ENCODE assay signal across 8 cellular contexts in genomic region chr4:8199594-8200301, GRCh38. TPM values are rescaled to one million over a fixed set of nuclear protein-coding genes. Genes with fewer than 3 reads are reported as not detected.
DNase-seq lines count a peak whose midpoint lies in the region; ATAC-seq and TF ChIP-seq lines count a peak whose summit lies in the region.

No MANE protein-coding gene starts in this region.

- POLR2A ChIA-PET in HCT116 (lab: Charles Lee) = interaction anchor here (1.5 kb wide), 1 partner anchor 15 kb away, joined by 3 read pairs; no protein-coding TSS in a partner anchor
- POLR2A ChIA-PET in activated CD4-positive, alpha-beta memory T cell treated with anti-CD3 and anti-CD28 coated beads, Interleukin-2, amount 10 ng/mL, durations not matched to agents 7 days and 5 days (lab: Charles Lee) = interaction anchor here (0.8 to 2.4 kb wide), 8 partner anchors 8 to 241 kb away, joined by 3 to 12 read pairs (median 4); partner anchors contain the start of genes ABLIM2, ACOX3 and TRMT44

- intact Hi-C loops in HCT116 (cut with micrococcal nuclease) (no loop called here), heart right ventricle (cut with DNase I) (loop anchor here in 1 of 10 donors (10.0 kb wide), 1 partner anchor 385 kb away; no protein-coding TSS in a partner anchor)

- H3K4me3 ChIP-seq in HCT116 (replicated peaks in 1 of 2; ENCODE audit: low read depth in 1 of 2, low read length in 2 of 2) (peak overlapping the region; percentile 52 to 64), heart right ventricle (peak overlapping the region; percentile 37 to 67 (median 52))

- H2AFZ ChIP-seq in HCT116 (ENCODE audit: low read depth, low read length, poor library complexity, severe bottlenecking) = no peak overlapping the region

- TF ChIP-seq CTCF in HCT116 (IDR thresholded peaks at IDR 0.05 in 2 of 3, conservative IDR thresholded peaks at IDR 0.05 in 1 of 3; ENCODE audit: borderline replicate concordance in 1 of 3, insufficient read depth in 1 of 3, low read depth in 2 of 3, low read length in 2 of 3) (no peak), heart right ventricle (IDR thresholded peaks at IDR 0.05) (no peak)

- peak overlapping the region; percentile 66 for H3K9ac ChIP-seq in HCT116 (ENCODE audit: low read length)

- peaks cover 37% of the 10 kb centered on the region for H3K4me1 Mint-ChIP-seq in activated CD4-positive, alpha-beta memory T cell treated with anti-CD3 and anti-CD28 coated beads, Interleukin-2, amount 10 ng/mL, durations not matched to agents 7 days and 5 days
- peaks cover 89% of the 10 kb centered on the region for H3K4me1 Mint-ChIP-seq in stimulated activated memory B cell treated with anti-CD40 and anti-IgM and Interleukin-4, amounts not matched to agents 10 μg/mL and 1 μg/mL and 100 μg/mL, for 72 hours

- peak overlapping the region; percentile 89 for H3K4me2 ChIP-seq in HCT116 (ENCODE audit: low read length)

- H3K4me3 Mint-ChIP-seq in activated CD4-positive, alpha-beta memory T cell treated with anti-CD3 and anti-CD28 coated beads, Interleukin-2, amount 10 ng/mL, durations not matched to agents 7 days and 5 days = peak overlapping the region; percentile 85
- H3K4me3 Mint-ChIP-seq in stimulated activated memory B cell treated with anti-CD40 and anti-IgM and Interleukin-4, amounts not matched to agents 10 μg/mL and 1 μg/mL and 100 μg/mL, for 72 hours = peak overlapping the region; percentile 98

- no peak for TF ChIP-seq POLR2A in HCT116 (IDR thresholded peaks at IDR 0.05; ENCODE audit: borderline replicate concordance, extremely low read depth, insufficient read depth, insufficient read length)

- H3K9me2 ChIP-seq in HCT116 (ENCODE audit: insufficient read depth) = no peaks in the 10 kb centered on the region

- H3K27me3 Mint-ChIP-seq in activated CD4-positive, alpha-beta memory T cell treated with anti-CD3 and anti-CD28 coated beads, Interleukin-2, amount 10 ng/mL, durations not matched to agents 7 days and 5 days = no peaks in the 10 kb centered on the region
- H3K27me3 Mint-ChIP-seq in stimulated activated memory B cell treated with anti-CD40 and anti-IgM and Interleukin-4, amounts not matched to agents 10 μg/mL and 1 μg/mL and 100 μg/mL, for 72 hours = no peaks in the 10 kb centered on the region

- no peaks in the 10 kb centered on the region for H3K36me3 ChIP-seq in HCT116 (ENCODE audit: control insufficient read depth in 1 of 2, insufficient read depth in 2 of 2, low read length in 2 of 2)
- peaks cover 0 to under 1% (median 0%) of the 10 kb centered on the region in 9 donors for H3K36me3 ChIP-seq in heart right ventricle

- H3K27ac ChIP-seq in HCT116 (ENCODE audit: low read depth, low read length) = peak overlapping the region; percentile 67; the same call in 1 of the 2 replicates
- peak overlapping the region; percentile 43 to 95 (median 82) for H3K27ac ChIP-seq in heart right ventricle

- no peak for TF ChIP-seq RAD21 in HCT116 (IDR thresholded peaks at IDR 0.05; ENCODE audit: low read depth)

- H3K4me1 ChIP-seq in HCT116 (ENCODE audit: control insufficient read depth in 1 of 2, insufficient read depth in 2 of 2, low read length in 2 of 2) (peaks cover 22 to 36% of the 10 kb centered on the region in 2 experiments), heart right ventricle (peaks cover 25 to 78% (median 69%) of the 10 kb centered on the region in 9 donors)

- WGBS in heart right ventricle, 2 donors = 57 to 65% methylated on average over 26 of the region's 26 CpGs

- CTCF ChIA-PET in HCT116 (lab: Charles Lee) = interaction anchor here (1.4 kb wide), 1 partner anchor 23 kb away, joined by 8 read pairs; no protein-coding TSS in a partner anchor
- CTCF ChIA-PET in activated CD4-positive, alpha-beta memory T cell treated with anti-CD3 and anti-CD28 coated beads, Interleukin-2, amount 10 ng/mL, durations not matched to agents 7 days and 5 days (lab: Charles Lee) = interaction anchor here (0.6 to 3.5 kb wide), 4 partner anchors 23 to 397 kb away, joined by 3 to 14 read pairs (median 4); no protein-coding TSS in a partner anchor

- ATAC-seq in HCT116 = no peak
- peak in 4 of 8 donors; percentile 7 to 20 (median 12) for ATAC-seq in heart right ventricle
- ATAC-seq in stimulated activated memory B cell treated with anti-CD40 and anti-IgM and Interleukin-4, amounts not matched to agents 10 μg/mL and 1 μg/mL and 100 μg/mL, for 72 hours = peak; percentile 28
- ATAC-seq in HG02970 (IDR thresholded peaks at IDR 0.05; ENCODE audit: low FRiP score, unreplicated experiment) = no peak
- ATAC-seq in HG03378 (IDR thresholded peaks at IDR 0.05; ENCODE audit: unreplicated experiment) = no peak

- H3K9me3 Mint-ChIP-seq in activated CD4-positive, alpha-beta memory T cell treated with anti-CD3 and anti-CD28 coated beads, Interleukin-2, amount 10 ng/mL, durations not matched to agents 7 days and 5 days = no peaks in the 10 kb centered on the region
- H3K9me3 Mint-ChIP-seq in stimulated activated memory B cell treated with anti-CD40 and anti-IgM and Interleukin-4, amounts not matched to agents 10 μg/mL and 1 μg/mL and 100 μg/mL, for 72 hours = no peaks in the 10 kb centered on the region

- no peaks in the 10 kb centered on the region for H3K36me3 Mint-ChIP-seq in activated CD4-positive, alpha-beta memory T cell treated with anti-CD3 and anti-CD28 coated beads, Interleukin-2, amount 10 ng/mL, durations not matched to agents 7 days and 5 days (ENCODE audit: low read depth)
- peaks cover 24% of the 10 kb centered on the region for H3K36me3 Mint-ChIP-seq in stimulated activated memory B cell treated with anti-CD40 and anti-IgM and Interleukin-4, amounts not matched to agents 10 μg/mL and 1 μg/mL and 100 μg/mL, for 72 hours

- no peak for DNase-seq in HCT116 (ENCODE audit: low read depth, low spot score)
- no peak for DNase-seq in activated CD4-positive, alpha-beta memory T cell treated with anti-CD3 and anti-CD28 coated beads, Interleukin-2, amount 10 ng/mL, durations not matched to agents 7 days and 5 days
- no peak for DNase-seq in heart right ventricle
- DNase-seq in Ammon's horn (ENCODE audit: low spot score) = no peak
- no peak for DNase-seq in mesenteric fat pad (ENCODE audit: low spot score)

- no peaks in the 10 kb centered on the region for H4K20me1 ChIP-seq in HCT116 (ENCODE audit: insufficient read depth)

- H3K79me2 ChIP-seq in HCT116 (ENCODE audit: insufficient read depth, low read length) = no peaks in the 10 kb centered on the region

- H3K27ac Mint-ChIP-seq in activated CD4-positive, alpha-beta memory T cell treated with anti-CD3 and anti-CD28 coated beads, Interleukin-2, amount 10 ng/mL, durations not matched to agents 7 days and 5 days = peak overlapping the region; percentile 78
- H3K27ac Mint-ChIP-seq in stimulated activated memory B cell treated with anti-CD40 and anti-IgM and Interleukin-4, amounts not matched to agents 10 μg/mL and 1 μg/mL and 100 μg/mL, for 72 hours = peak overlapping the region; percentile 98

- BruUV-seq in HCT116 (replicated peaks; lab: Mats Ljungman, UMichigan) = TSS peak; percentile 67

- H3K27me3 ChIP-seq in HCT116 (ENCODE audit: insufficient read depth, low read length) (no peaks in the 10 kb centered on the region), heart right ventricle (no peaks in the 10 kb centered on the region)

- no peaks in the 10 kb centered on the region for H3K9me3 ChIP-seq in HCT116 (ENCODE audit: control insufficient read depth in 1 of 2, insufficient read depth in 1 of 2, low read depth in 1 of 2, low read length in 2 of 2)
- no peaks in the 10 kb centered on the region for H3K9me3 ChIP-seq in heart right ventricle

- RAD21 ChIA-PET in HCT116 (lab: Charles Lee; ENCODE audit: low non-redundant PET in 1 of 2, low total read pairs in 2 of 2, uncharacterized antibody in 2 of 2, unreplicated experiment in 2 of 2) = interaction anchor here (0.9 to 1.0 kb wide), 2 partner anchors 23 kb away, joined by 3 to 4 read pairs; no protein-coding TSS in a partner anchor

TF ChIP-seq in HCT116, 20 proteins besides CTCF, POLR2A, EP300 and RAD21:
- no peak for TF ChIP-seq CEBPB (IDR thresholded peaks at IDR 0.05; ENCODE audit: low read depth)

RNA-seq across cellular contexts. Expression of gene SH3TC1, which starts 0.7 kb away (rescaled TPM):
- total RNA-seq in HCT116 (2021; ENCODE audit: unreplicated experiment) (12.5 TPM), heart right ventricle (10 to 100 TPM in 7 of 10 donors, 1 to 10 TPM in 3; 7.4 to 22.8 (median 12.7) TPM), mesenteric fat pad (64.9 TPM)
- 8.8 and 10.0 TPM in 2 replicates for polyA plus RNA-seq in HCT116 (2012)
- 10 to 100 TPM; 16.8 to 19.5 TPM for total RNA-seq in activated CD4-positive, alpha-beta memory T cell treated with anti-CD3 and anti-CD28 coated beads, Interleukin-2, amount 10 ng/mL, durations not matched to agents 7 days and 5 days
- polyA plus RNA-seq in heart right ventricle = 1 to 10 TPM; 7.9 to 8.0 TPM

RNA-seq across cellular contexts. Expression of gene ABLIM2, which starts 41.1 kb away (rescaled TPM):
- total RNA-seq in HCT116 (2021; ENCODE audit: unreplicated experiment) (6.1 TPM), heart right ventricle (10 to 100 TPM; 11.6 to 27.8 (median 17.7) TPM), mesenteric fat pad (34.1 TPM)
- 5.1 TPM in 2 replicates for polyA plus RNA-seq in HCT116 (2012)
- total RNA-seq in activated CD4-positive, alpha-beta memory T cell treated with anti-CD3 and anti-CD28 coated beads, Interleukin-2, amount 10 ng/mL, durations not matched to agents 7 days and 5 days = under 1 TPM in 1 of 2 experiments, not detected in 1; 0.13 TPM
- 1 to 10 TPM; 7.2 to 9.1 TPM for polyA plus RNA-seq in heart right ventricle
